ENCODE assay signal across 30 cellular contexts in the genomic region with DNA sequence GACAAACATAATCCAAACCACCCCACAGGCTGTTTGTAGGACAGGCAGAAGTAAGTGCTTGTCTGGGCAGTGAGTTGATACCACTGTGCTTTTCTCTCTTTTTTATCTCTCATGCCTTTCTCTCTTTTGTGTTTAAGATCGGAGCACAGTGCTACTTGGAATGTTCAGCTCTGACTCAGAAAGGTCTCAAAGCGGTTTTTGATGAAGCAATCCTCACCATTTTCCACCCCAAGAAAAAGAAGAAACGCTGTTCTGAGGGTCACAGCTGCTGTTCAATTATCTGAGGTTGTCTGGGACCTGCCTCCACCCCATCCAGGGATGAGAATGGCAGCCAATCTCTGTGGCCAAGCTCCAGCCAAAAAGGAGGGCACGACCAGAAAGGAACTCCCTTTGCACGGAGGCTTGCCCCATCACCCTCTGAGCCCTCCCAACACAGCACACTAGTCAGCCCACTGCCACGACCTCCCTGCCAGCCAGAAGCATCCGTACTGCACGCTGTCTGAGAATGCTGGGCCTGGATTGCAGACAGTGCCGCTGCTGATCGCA. TPM values are rescaled to one million over a fixed set of nuclear protein-coding genes. Genes with fewer than 3 reads are reported as not detected.
A peak's percentile ranks its signal among the peaks of the same experiment; 100 is the strongest.
DNase-seq lines count a peak whose midpoint lies in the region; ATAC-seq and TF ChIP-seq lines count a peak whose summit lies in the region.
"Had no signal": no experiment of that assay in that cellular context is flagged by ENCODE, and none has a peak within 500 bp of the region (broad histone marks: within the 10 kb centered on the region; RNA-seq: fewer than 3 reads in every experiment).

No MANE protein-coding gene starts in this region.

- H3K4me2 ChIP-seq in GM23248 (ENCODE audit: unreplicated experiment) (peak overlapping the region; percentile 37), trophoblast cell (ENCODE audit: low read length) (no peak overlapping the region)

- no peak overlapping the region for H4K91ac ChIP-seq in trophoblast cell (ENCODE audit: low read depth, low read length)

- no peaks in the 10 kb centered on the region for H3K9me3 ChIP-seq in GM23248 (ENCODE audit: low read depth)
- H3K9me3 ChIP-seq in trophoblast cell (ENCODE audit: insufficient read depth, low read depth, low read length): no peaks in the 10 kb centered on the region
- H3K9me3 ChIP-seq: ascending aorta, upper lobe of right lung had no signal

- H3K9ac ChIP-seq in GM23248 (no peak overlapping the region), trophoblast cell (ENCODE audit: low read length) (no peak overlapping the region)
- H3K9ac ChIP-seq: parathyroid adenoma had no signal

- no peaks in the 10 kb centered on the region for H3K79me2 ChIP-seq in GM23248 (ENCODE audit: insufficient read depth)
- H3K79me2 ChIP-seq in trophoblast cell (ENCODE audit: control insufficient read depth, insufficient read depth, low read length, poor library complexity): no peaks in the 10 kb centered on the region
- H3K79me2 ChIP-seq: parathyroid adenoma had no signal

- peak overlapping the region; percentile 31 for H2AFZ ChIP-seq in GM23248
- no peak overlapping the region for H2AFZ ChIP-seq in trophoblast cell (ENCODE audit: insufficient read depth, low read length, poor library complexity)
- H2AFZ ChIP-seq: parathyroid adenoma had no signal

- H3K27ac ChIP-seq in GM23248 (0 out of 2 replicates have a peak overlapping the region, but pooled peaks have one; percentile 8), trophoblast cell (ENCODE audit: low read depth, low read length) (peak overlapping the region; percentile 18)
- H3K27ac ChIP-seq: ascending aorta, parathyroid adenoma, upper lobe of right lung had no signal

- H3K14ac ChIP-seq in trophoblast cell (ENCODE audit: low read length): no peak overlapping the region

- WGBS in GM23248 (ENCODE audit: low coverage in 1 of 2, low lambda C conversion rate in 2 of 2, missing lambda C conversion rate in 2 of 2), 2 experiments: 16 to 20% methylated on average over 10 of the region's 10 CpGs
- no CpG with 5 or more reads among the region's 10 CpGs for WGBS in trophoblast cell (ENCODE audit: extremely low coverage, insufficient coverage, insufficient read length)

- H3K4ac ChIP-seq in trophoblast cell (ENCODE audit: low read depth, low read length): no peak overlapping the region

- no peak overlapping the region for H4K12ac ChIP-seq in trophoblast cell (ENCODE audit: low read depth, low read length)

- H2BK12ac ChIP-seq in trophoblast cell (ENCODE audit: low read length): no peak overlapping the region

- ATAC-seq in esophagus mucosa (no peak), HG02981 (IDR thresholded peaks at IDR 0.05; ENCODE audit: unreplicated experiment) (no peak)
- ATAC-seq: Panc1; stimulated activated memory B cell treated with anti-CD40 and anti-IgM and Interleukin-4, amounts not matched to agents 10 μg/mL and 1 μg/mL and 100 μg/mL, for 72 hours; upper lobe of right lung had no signal

- no peak overlapping the region for H3K23ac ChIP-seq in trophoblast cell (ENCODE audit: low read length)

- H3K18ac ChIP-seq in trophoblast cell (ENCODE audit: low read length): no peak overlapping the region

- H3K4me3 ChIP-seq in GM23248 (0 out of 2 replicates have a peak overlapping the region, but pooled peaks have one; percentile 16), NB4 (ENCODE audit: low read depth, low read length) (no peak overlapping the region), fibroblast of mammary gland (ENCODE audit: control insufficient read depth, low read depth, low read length) (no peak overlapping the region), trophoblast cell (ENCODE audit: low read depth, low read length) (no peak overlapping the region)
- H3K4me3 ChIP-seq: ascending aorta, upper lobe of right lung had no signal

- peak; percentile 66 for DNase-seq in GM23248
- DNase-seq in NB4 (ENCODE audit: low read depth): peak; percentile 16
- DNase-seq in fibroblast of mammary gland (ENCODE audit: low read depth): peak; percentile 24
- peak in 1 of 2 donors; percentile 33 for DNase-seq in trophoblast cell
- no peak for DNase-seq in nucleus accumbens (lab: John Stamatoyannopoulos, UW)
- DNase-seq: activated CD4-positive, alpha-beta memory T cell treated with anti-CD3 and anti-CD28 coated beads, Interleukin-2, amount 10 ng/mL, durations not matched to agents 7 days and 5 days; activated CD4-positive, CD25-positive, alpha-beta regulatory T cell; activated CD8-positive, alpha-beta memory T cell treated with anti-CD3 and anti-CD28 coated beads, Interleukin-2, amount 50 U/mL, for 48 hours; CD4-positive, CD25-positive, alpha-beta regulatory T cell; central memory CD4-positive, alpha-beta T cell; EL; Kasumi-1; NCI-H2029 treated with DMSO at 0.1 percent for 48 hours; NCI-H69; right cardiac atrium; stimulated activated CD4-positive, alpha-beta T cell treated with anti-CD3 and anti-CD28 coated beads, Interleukin-12 subunit alpha, Interleukin-12 subunit beta, amount 100 ng/mL, for 4 hours; stimulated activated CD4-positive, alpha-beta T cell treated with anti-CD3 and anti-CD28 coated beads, Interleukin-4, amount 100 ng/mL, for 4 hours; T-helper 1 cell; upper lobe of right lung had no signal

- H3K4me1 ChIP-seq in GM23248 (ENCODE audit: insufficient read depth) (0 out of 2 replicates have a peak, but pooled peaks cover 3% of the 10 kb centered on the region), trophoblast cell (ENCODE audit: control insufficient read depth in 1 of 2, insufficient read depth in 2 of 2, low read length in 2 of 2) (peaks cover 3 to 5% of the 10 kb centered on the region in 2 experiments)
- H3K4me1 ChIP-seq: ascending aorta, parathyroid adenoma, upper lobe of right lung had no signal

- no peaks in the 10 kb centered on the region for H4K20me1 ChIP-seq in GM23248 (ENCODE audit: insufficient read depth)

- H3K9me2 ChIP-seq in GM23248 (ENCODE audit: insufficient read depth): no peaks in the 10 kb centered on the region

- H3K36me3 ChIP-seq in GM23248 (ENCODE audit: low read depth) (no peaks in the 10 kb centered on the region), trophoblast cell (ENCODE audit: control insufficient read depth in 1 of 2, insufficient read depth in 2 of 2, low read length in 2 of 2) (no peaks in the 10 kb centered on the region)
- H3K36me3 ChIP-seq: upper lobe of right lung had no signal

- H2BK120ac ChIP-seq in trophoblast cell (ENCODE audit: insufficient read depth, low read length, poor library complexity): no peak overlapping the region

- H3K79me1 ChIP-seq in trophoblast cell (ENCODE audit: low read length): no peaks in the 10 kb centered on the region

- no peak overlapping the region for H4K8ac ChIP-seq in trophoblast cell (ENCODE audit: low read depth, low read length)

- H2BK5ac ChIP-seq in trophoblast cell (ENCODE audit: low read depth, low read length, poor library complexity): no peak overlapping the region

- no peak for TF ChIP-seq CTCF in NB4 (IDR thresholded peaks at IDR 0.05; ENCODE audit: low read depth, low read length)
- no peak for TF ChIP-seq CTCF in fibroblast of mammary gland (conservative IDR thresholded peaks at IDR 0.05; ENCODE audit: control insufficient read depth, insufficient read depth, low read depth, low read length)

- H3K27me3 ChIP-seq in GM23248 (replicated peaks; ENCODE audit: insufficient read depth) (no peaks in the 10 kb centered on the region), trophoblast cell (ENCODE audit: insufficient read depth, low read length) (no peaks in the 10 kb centered on the region)
- H3K27me3 ChIP-seq: ascending aorta, upper lobe of right lung had no signal

- in situ Hi-C loops in GM23248 (cut with MboI): no loop called here

- no peak overlapping the region for H2AK5ac ChIP-seq in trophoblast cell (ENCODE audit: low read length)

- H3F3A ChIP-seq in GM23248 (ENCODE audit: insufficient read depth): no peaks in the 10 kb centered on the region

- no peak for TF ChIP-seq POLR2A in NB4 (IDR thresholded peaks at IDR 0.05; ENCODE audit: extremely low read depth, insufficient read length)

RNA-seq across cellular contexts. Expression of a gene that starts 27.9 kb away (rescaled TPM):
- not detected in 2 replicates for total RNA-seq in GM23248 (2014; rRNA removed; shearing (Covaris generic))
- not detected in 2 replicates for polyA plus RNA-seq in GM23248 (2016; fragmentation: Nextera tagmentation; extraction: Ambion mirVana)
- not detected in 2 replicates for polyA plus RNA-seq in trophoblast cell (2013)
- not detected for total RNA-seq in esophagus mucosa
- total RNA-seq: activated CD4-positive, alpha-beta memory T cell treated with anti-CD3 and anti-CD28 coated beads, Interleukin-2, amount 10 ng/mL, durations not matched to agents 7 days and 5 days; activated T-helper 2 cell treated with anti-CD3 and anti-CD28 coated beads, Interferon-gamma antibody, Interleukin-2, Interleukin-4, amounts not matched to agents 10 μg/mL and 5 μg/mL and 100 μg/mL, durations not matched to agents 14 hours and 24 hours and 36 hours; ascending aorta; CD4-positive, CD25-positive, alpha-beta regulatory T cell; fibroblast of lung; glomerular endothelial cell; H4; liver; right cardiac atrium; upper lobe of right lung had no signal
- polyA plus RNA-seq: CD4-positive, CD25-positive, alpha-beta regulatory T cell; fibroblast of lung; liver; right cardiac atrium had no signal

Comparison
In these comparisons a context has a peak if more than half of its experiments do, and no peak if none do; other contexts are left out.
1. DNase-seq: peak in GM23248 (single experiment), NB4 (single experiment) and fibroblast of mammary gland (single experiment); none in nucleus accumbens (0 of 56).